In the genomic region with DNA sequence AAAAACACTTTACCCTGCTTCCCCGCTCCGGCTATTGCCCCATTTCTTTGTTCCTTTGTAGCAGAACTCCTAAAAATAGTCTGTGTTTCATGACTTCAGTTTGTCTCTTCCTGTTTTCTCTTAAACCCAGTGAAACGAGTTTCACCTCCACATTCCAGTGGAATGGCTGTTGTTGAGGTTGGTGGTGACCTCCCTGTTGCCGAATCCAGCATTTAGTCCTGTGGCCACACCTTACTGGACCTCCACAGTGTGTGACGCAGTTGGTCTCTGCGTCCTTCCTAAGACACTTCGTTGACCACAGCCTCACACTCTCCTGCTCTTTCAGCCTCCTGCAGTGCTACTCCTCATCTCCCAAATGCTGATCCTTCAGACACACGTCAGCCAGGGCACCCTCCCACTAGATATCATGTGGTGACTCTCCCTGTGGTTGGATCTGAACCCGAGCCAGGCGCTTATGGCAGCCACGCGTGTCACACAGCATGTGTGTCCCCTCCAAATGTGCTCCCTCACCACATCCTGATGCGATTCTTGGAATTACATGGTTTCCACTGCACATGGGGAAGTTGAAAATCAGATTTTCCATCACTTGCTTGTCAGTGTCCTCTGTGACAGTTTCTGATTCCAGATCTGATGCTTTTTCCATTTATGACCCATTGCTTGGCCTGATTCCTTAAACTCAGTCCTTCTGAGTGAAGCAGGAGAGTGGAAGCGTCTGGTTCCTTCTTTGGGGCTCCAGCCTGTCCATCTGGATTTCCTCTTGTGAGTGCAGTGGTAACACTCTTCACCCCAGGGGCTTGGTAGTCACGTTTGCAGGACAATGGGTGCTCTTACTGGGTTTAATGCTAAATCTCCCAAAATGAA, we compare ENCODE assay signal across 8 cellular contexts.
DNase-seq lines count a peak whose midpoint lies in the region; ATAC-seq and TF ChIP-seq lines count a peak whose summit lies in the region.

No MANE protein-coding gene starts in this region.

- H3K9me3 ChIP-seq in heart left ventricle = no peaks in the 10 kb centered on the region

- peaks cover 0 to 63% (median 21%) of the 10 kb centered on the region in 12 donors for H3K4me1 ChIP-seq in heart left ventricle

- intact Hi-C loops in heart left ventricle (cut with DNase I) = loop anchor here in 1 of 10 donors (5.0 kb wide), 1 partner anchor 98 kb away; a partner anchor contains a TSS

- H3K27ac ChIP-seq in heart left ventricle = peak overlapping the region in 10 of 12 donors; percentile 17 to 67 (median 50)
- H3K27ac ChIP-seq in substantia nigra (ENCODE audit: low read depth, low read length, poor library complexity, severe bottlenecking) = peak overlapping the region; percentile 44

- H3K27me3 ChIP-seq in heart left ventricle = no peaks in the 10 kb centered on the region

- H3K36me3 ChIP-seq in heart left ventricle = peaks cover 0 to 15% (median 7%) of the 10 kb centered on the region in 9 donors

- peak overlapping the region in 1 of 12 donors; percentile 2 for H3K4me3 ChIP-seq in heart left ventricle

- 74 to 77% (median 75%) methylated on average over 15 of the region's 15 CpGs for WGBS in heart left ventricle, 4 donors

- no peak for TF ChIP-seq POLR2A in heart left ventricle (IDR thresholded peaks at IDR 0.05)

- in situ Hi-C loops in ACHN (cut with HindIII; ENCODE audit: low pct_ligation_motif_present, low pct_unique_long_range_greater_than_20kb, low sequenced_read_pairs) = no loop called here

- peak; percentile 69 for DNase-seq in activated CD4-positive, alpha-beta T cell treated with anti-CD3 and anti-CD28 coated beads for 48 hours
- DNase-seq in activated CD4-positive, alpha-beta T cell treated with anti-CD3 and anti-CD28 coated beads for 4 hours = no peak
- DNase-seq in UCSD-AML1 (lab: John Stamatoyannopoulos, UW; ENCODE audit: unreplicated experiment) = peak; percentile 77
- peak in 1 of 5 donors; percentile 38 for DNase-seq in heart left ventricle
- DNase-seq in substantia nigra (lab: John Stamatoyannopoulos, UW) = no peak
- no peak for DNase-seq in ACHN
- no peak for DNase-seq in NCI-H1694 treated with DMSO at 0.1 percent for 48 hours (lab: John Stamatoyannopoulos, UW)

- ATAC-seq in heart left ventricle (peak in 3 of 4 donors; percentile 29 to 47 (median 34)), HG03520 (IDR thresholded peaks at IDR 0.05; ENCODE audit: unreplicated experiment) (no peak)

- no peak for TF ChIP-seq CTCF in heart left ventricle (IDR thresholded peaks at IDR 0.05)

Comparison
In these comparisons a context has a peak if more than half of its experiments do, and no peak if none do; other contexts are left out.
1. DNase-seq: peak in activated CD4-positive, alpha-beta T cell treated with anti-CD3 and anti-CD28 coated beads for 48 hours (single experiment) and UCSD-AML1 (single experiment); none in activated CD4-positive, alpha-beta T cell treated with anti-CD3 and anti-CD28 coated beads for 4 hours (0 of 2), substantia nigra (0 of 49), ACHN (single experiment) and NCI-H1694 treated with DMSO at 0.1 percent for 48 hours (single experiment).